18 cellular contexts compared by ENCODE assay signal in genomic region chr10:35906155-35906554, GRCh38.
"Had no signal": no experiment of that assay in that cellular context is flagged by ENCODE, and none has a peak within 500 bp of the region (broad histone marks: within the 10 kb centered on the region; RNA-seq: fewer than 3 reads in every experiment).

No MANE protein-coding gene starts in this region.

- H3K36me3 ChIP-seq: MG63 had no signal

- H3K9me3 ChIP-seq: SK-N-SH had no signal

- H3K9ac ChIP-seq: SK-N-SH had no signal

- DNase-seq: KBM-7, MG63, NCI-H1092, NCI-H1105 treated with DMSO at 0.1 percent for 48 hours, NCI-H1417 treated with DMSO at 0.1 percent for 48 hours, NCI-H146, NCI-H1694 treated with DMSO at 0.1 percent for 48 hours, NCI-H1930, NCI-H2081, NCI-H2107, NCI-H2227 treated with DMSO at 0.1 percent for 48 hours, NCI-H524, NCI-H526 treated with DMSO at 0.1 percent for 48 hours, NCI-H774, SHP77, SK-N-SH, SW 1271 had no signal

- H3K27ac ChIP-seq: RWPE1 had no signal

- H3K4me3 ChIP-seq: MG63 had no signal

- H3K4me2 ChIP-seq: SK-N-SH had no signal

- H3K27me3 ChIP-seq: MG63 had no signal
